13 cellular contexts compared by ENCODE assay signal in genomic region chr12:81295286-81295685, GRCh38.
A peak's percentile ranks its signal among the peaks of the same experiment; 100 is the strongest.
DNase-seq lines count a peak whose midpoint lies in the region; ATAC-seq and TF ChIP-seq lines count a peak whose summit lies in the region.
"Had no signal": no experiment of that assay in that cellular context is flagged by ENCODE, and none has a peak within 500 bp of the region (broad histone marks: within the 10 kb centered on the region; RNA-seq: fewer than 3 reads in every experiment).

No MANE protein-coding gene starts in this region.

- H3K4me1 ChIP-seq in OCI-LY3 (ENCODE audit: low read length), result peaks cover 17% of the 10 kb centered on the region

- ATAC-seq in esophagus mucosa (no peak), HG03521 (IDR thresholded peaks at IDR 0.05; ENCODE audit: unreplicated experiment) (no peak)
- ATAC-seq: CD8-positive, alpha-beta T cell had no signal

- H3K9me3 ChIP-seq in OCI-LY3 (ENCODE audit: insufficient read depth, low read length), result no peaks in the 10 kb centered on the region

- H3K27me3 ChIP-seq in OCI-LY3 (ENCODE audit: low read depth, low read length) (no peaks in the 10 kb centered on the region), dorsolateral prefrontal cortex (no peaks in the 10 kb centered on the region)

- TF ChIP-seq CTCF in OCI-LY3 (IDR thresholded peaks at IDR 0.05; ENCODE audit: low read depth, low read length), result no peak
- no peak for TF ChIP-seq CTCF in dorsolateral prefrontal cortex (IDR thresholded peaks at IDR 0.05 in 54 of 56, conservative IDR thresholded peaks at IDR 0.05 in 2 of 56; ENCODE audit: low read depth in 1 of 56, partially characterized antibody in 56 of 56)

- no peak overlapping the region for H2AFZ ChIP-seq in OCI-LY3 (ENCODE audit: low read depth, low read length)

- H3K4me2 ChIP-seq in OCI-LY3 (ENCODE audit: low read length), result peak overlapping the region; percentile 67

- no peak overlapping the region for H3K27ac ChIP-seq in OCI-LY3 (ENCODE audit: low read length)
- peak overlapping the region in 56 of 59 donors; percentile 19 to 83 (median 68) for H3K27ac ChIP-seq in dorsolateral prefrontal cortex

- no peaks in the 10 kb centered on the region for H4K20me1 ChIP-seq in OCI-LY3 (ENCODE audit: insufficient read depth, low read length)

- no peak overlapping the region for H3K9ac ChIP-seq in OCI-LY3 (ENCODE audit: low read length)

- H3K79me2 ChIP-seq in OCI-LY3 (ENCODE audit: low read length), result no peaks in the 10 kb centered on the region

- no peak overlapping the region for H3K4me3 ChIP-seq in OCI-LY3 (ENCODE audit: low read length)
- H3K4me3 ChIP-seq in dorsolateral prefrontal cortex, result peak overlapping the region in 8 of 59 donors; percentile 6 to 40 (median 15)

- no peaks in the 10 kb centered on the region for H3K36me3 ChIP-seq in OCI-LY3 (replicated peaks; ENCODE audit: low read depth, low read length)

- peak in 1 of 10 donors; percentile 44 for DNase-seq in dorsolateral prefrontal cortex
- peak; percentile 27 for DNase-seq in pons (ENCODE audit: low spot score)
- no peak for DNase-seq in stimulated activated CD4-positive, alpha-beta T cell treated with anti-CD3 and anti-CD28 coated beads, Interleukin-4, amount 100 ng/mL, for 4 hours
- no peak for DNase-seq in activated CD4-positive, CD25-positive, alpha-beta regulatory T cell (lab: John Stamatoyannopoulos, UW)
- DNase-seq: CD8-positive, alpha-beta T cell; COR-L47; DND-41; GDM1; HCEC 1CT; HFFc6 had no signal

- intact Hi-C loops in dorsolateral prefrontal cortex (cut with DNase I), result no loop called here
